In genomic region chr5:178006181-178007132, GRCh38 we compare ENCODE assay signal across 9 cellular contexts. TPM values are rescaled to one million over a fixed set of nuclear protein-coding genes. Genes with fewer than 3 reads are reported as not detected.
DNase-seq lines count a peak whose midpoint lies in the region; ATAC-seq and TF ChIP-seq lines count a peak whose summit lies in the region.
"Not testable (repeated sequence)": the region's sequence is repeated elsewhere in the genome, so short reads cannot be mapped to it uniquely, and the experiment has no call there.
"Had no signal": no experiment of that assay in that cellular context is flagged by ENCODE, and none has a peak within 500 bp of the region (broad histone marks: within the 10 kb centered on the region; RNA-seq: fewer than 3 reads in every experiment).

No MANE protein-coding gene starts in this region.

- CTCF ChIA-PET in CD4-positive, alpha-beta T cell (lab: Charles Lee); activated CD4-positive, alpha-beta T cell treated with anti-CD3 and anti-CD28 coated beads for 36 hours (lab: Charles Lee): not testable (repeated sequence)

- intact Hi-C loops in CD4-positive, alpha-beta T cell (cut with DNase I, micrococcal nuclease); activated CD4-positive, alpha-beta T cell treated with anti-CD3 and anti-CD28 coated beads for 36 hours (cut with DNase I, micrococcal nuclease): not testable (repeated sequence)

- not testable (repeated sequence) for H3K4me1 Mint-ChIP-seq in CD4-positive, alpha-beta T cell (ENCODE audit: low read depth); activated CD4-positive, alpha-beta T cell treated with anti-CD3 and anti-CD28 coated beads for 36 hours

- not testable (repeated sequence) for H3K36me3 ChIP-seq in iPS DF 6.9 (ENCODE audit: control insufficient read depth, insufficient read depth, low read length)

- peaks cover 20% of the 10 kb centered on the region for H3K27me3 Mint-ChIP-seq in CD4-positive, alpha-beta T cell
- H3K27me3 Mint-ChIP-seq in activated CD4-positive, alpha-beta T cell treated with anti-CD3 and anti-CD28 coated beads for 36 hours, result not testable (repeated sequence)

- peak overlapping the region; percentile 69 for H3K27ac Mint-ChIP-seq in CD4-positive, alpha-beta T cell
- H3K27ac Mint-ChIP-seq in activated CD4-positive, alpha-beta T cell treated with anti-CD3 and anti-CD28 coated beads for 36 hours, result peak overlapping the region; percentile 90

- H3K27ac ChIP-seq in CD4-positive, alpha-beta T cell (ENCODE audit: low read depth, low read length); iPS DF 6.9 (ENCODE audit: low read length): not testable (repeated sequence)

- POLR2A ChIA-PET in CD4-positive, alpha-beta T cell (lab: Charles Lee); activated CD4-positive, alpha-beta T cell treated with anti-CD3 and anti-CD28 coated beads for 36 hours (lab: Charles Lee): not testable (repeated sequence)

- not testable (repeated sequence) for H3K36me3 Mint-ChIP-seq in CD4-positive, alpha-beta T cell (ENCODE audit: low read depth); activated CD4-positive, alpha-beta T cell treated with anti-CD3 and anti-CD28 coated beads for 36 hours (ENCODE audit: low read depth)

- peak overlapping the region; percentile 33; the same call in 1 of the 2 replicates for H3K4me3 ChIP-seq in iPS DF 6.9 (ENCODE audit: low read length)
- H3K4me3 ChIP-seq in skeletal muscle cell (ENCODE audit: low read depth, low read length), result peak overlapping the region; percentile 31

- peak overlapping the region; percentile 82 for H3K4me3 Mint-ChIP-seq in CD4-positive, alpha-beta T cell
- peak overlapping the region; percentile 79 for H3K4me3 Mint-ChIP-seq in activated CD4-positive, alpha-beta T cell treated with anti-CD3 and anti-CD28 coated beads for 36 hours

- not testable (repeated sequence) for TF ChIP-seq CTCF in CD4-positive, alpha-beta T cell (IDR thresholded peaks at IDR 0.05)

- peak; percentile 14 to 69 (median 42) for DNase-seq in CD4-positive, alpha-beta T cell
- peak; percentile 75 for DNase-seq in activated CD4-positive, alpha-beta T cell treated with anti-CD3 and anti-CD28 coated beads for 36 hours
- DNase-seq in activated T-helper 1 cell treated with anti-CD3 and anti-CD28 coated beads, Interleukin-2, amount 50 U/mL, for 16 hours (ENCODE audit: low read depth in 1 of 2, low spot score in 1 of 2), result peak; percentile 20 to 52
- peak; percentile 25 for DNase-seq in cerebellar cortex (ENCODE audit: low spot score)
- not testable (repeated sequence) for DNase-seq in iPS DF 6.9 (ENCODE audit: low read depth, low spot score); skeletal muscle cell (ENCODE audit: low read depth)
- DNase-seq in stimulated activated CD8-positive, alpha-beta memory T cell treated with anti-CD3 and anti-CD28 coated beads, Interleukin-7, amount 100 ng/mL, for 24 hours (ENCODE audit: low read depth), result peak; percentile 7

- H3K9me3 ChIP-seq in CD4-positive, alpha-beta T cell (ENCODE audit: control insufficient read depth, low read length); iPS DF 6.9 (ENCODE audit: control insufficient read depth, insufficient read depth, low read length): not testable (repeated sequence)

- peak; percentile 90 for ATAC-seq in CD4-positive, alpha-beta T cell (ENCODE audit: poor library complexity)
- peak; percentile 79 for ATAC-seq in HG02973 (IDR thresholded peaks at IDR 0.05; ENCODE audit: unreplicated experiment)
- ATAC-seq in activated CD4-positive, alpha-beta T cell treated with anti-CD3 and anti-CD28 coated beads for 36 hours, result peak; percentile 92

- H3K9me3 Mint-ChIP-seq in CD4-positive, alpha-beta T cell; activated CD4-positive, alpha-beta T cell treated with anti-CD3 and anti-CD28 coated beads for 36 hours (ENCODE audit: low read depth): not testable (repeated sequence)

- H3K27me3 ChIP-seq in CD4-positive, alpha-beta T cell (ENCODE audit: control insufficient read depth, insufficient read depth, low read length); iPS DF 6.9 (ENCODE audit: control insufficient read depth, insufficient read depth, low read length): not testable (repeated sequence)

- not testable (repeated sequence) for H3K4me1 ChIP-seq in iPS DF 6.9 (ENCODE audit: control insufficient read depth, insufficient read depth, low read length)

- no CpG with 5 or more reads among the region's 77 CpGs for WGBS in iPS DF 6.9 (ENCODE audit: insufficient coverage, insufficient read length)

RNA-seq across cellular contexts. Expression of gene PROP1, which starts 10.4 kb away (rescaled TPM):
- total RNA-seq in CD4-positive, alpha-beta T cell, result not detected
- not detected for total RNA-seq in activated CD4-positive, alpha-beta T cell treated with anti-CD3 and anti-CD28 coated beads for 36 hours
- total RNA-seq: osteoblast had no signal
